In genomic region chr2:120398961-120399888, GRCh38 we compare ENCODE assay signal across 1 cellular context.
A peak's percentile ranks its signal among the peaks of the same experiment; 100 is the strongest.
TF ChIP-seq lines count a peak whose summit lies in the region.

No MANE protein-coding gene starts in this region.

TF ChIP-seq in HepG2, 621 proteins besides CTCF, POLR2A, EP300 and RAD21 (continued from another document and continues in another):
- TF ChIP-seq IKZF5 (CRISPR knock-in tag; IDR thresholded peaks at IDR 0.05) (peak; percentile 78), HMGXB3 (CRISPR knock-in tag; IDR thresholded peaks at IDR 0.05; ENCODE audit: borderline replicate concordance) (peak; percentile 46; the same call in 1 of the 2 replicates), HOXA3 (CRISPR knock-in tag; IDR thresholded peaks at IDR 0.05) (peak; percentile 66; the same call in 1 of the 2 replicates), FOSL1 (CRISPR knock-in tag; IDR thresholded peaks at IDR 0.05; ENCODE audit: borderline replicate concordance) (peak; percentile 84), NCOA2 (CRISPR knock-in tag; IDR thresholded peaks at IDR 0.05) (peak; percentile 82), SIX1 (CRISPR knock-in tag; IDR thresholded peaks at IDR 0.05; ENCODE audit: borderline replicate concordance) (0 out of 2 replicates have a peak, but pooled peaks have one; percentile 47), NFYC (CRISPR knock-in tag; IDR thresholded peaks at IDR 0.05) (0 out of 2 replicates have a peak, but pooled peaks have one; percentile 21), TRIM24 (CRISPR knock-in tag; IDR thresholded peaks at IDR 0.05) (peak; percentile 43; the same call in 1 of the 2 replicates), ZFP36L1 (CRISPR knock-in tag; IDR thresholded peaks at IDR 0.05) (0 out of 2 replicates have a peak, but pooled peaks have one; percentile 4), ZNF558 (CRISPR knock-in tag; IDR thresholded peaks at IDR 0.05; ENCODE audit: borderline replicate concordance) (no peak), NONO (IDR thresholded peaks at IDR 0.05) (no peak), NONO (CRISPR knock-in tag; conservative IDR thresholded peaks at IDR 0.05) (no peak), KLF16 (CRISPR knock-in tag; IDR thresholded peaks at IDR 0.05) (peak in 1 of 2 experiments; percentile 90; a peak in 2 of 4 replicates), TBX3 (IDR thresholded peaks at IDR 0.05; ENCODE audit: borderline replicate concordance) (peak; percentile 86; the same call in 1 of the 2 replicates), SPEN (CRISPR knock-in tag; IDR thresholded peaks at IDR 0.05; ENCODE audit: low read depth) (no peak; the same call in 1 of the 2 replicates), MAFF (IDR thresholded peaks at IDR 0.05; ENCODE audit: low read depth, low read length) (no peak), ZNF362 (CRISPR knock-in tag; IDR thresholded peaks at IDR 0.05; ENCODE audit: borderline replicate concordance) (no peak), YY1 (IDR thresholded peaks at IDR 0.05; ENCODE audit: insufficient read depth, insufficient replicate concordance, low read depth, low read length) (peak; percentile 41), CERS6 (CRISPR knock-in tag; IDR thresholded peaks at IDR 0.05) (no peak), GABPB1 (CRISPR knock-in tag; IDR thresholded peaks at IDR 0.05) (peak; percentile 80), NFKB2 (CRISPR knock-in tag; IDR thresholded peaks at IDR 0.05; ENCODE audit: borderline replicate concordance) (no peak), ZNF160 (CRISPR knock-in tag; IDR thresholded peaks at IDR 0.05) (no peak), TEAD3 (CRISPR knock-in tag; optimal IDR thresholded peaks at IDR 0.05; ENCODE audit: borderline replicate concordance) (peak; percentile 94), RBAK (CRISPR knock-in tag; IDR thresholded peaks at IDR 0.05) (no peak), KDM5B (CRISPR knock-in tag; IDR thresholded peaks at IDR 0.05; ENCODE audit: borderline replicate concordance) (peak; percentile 82; the same call in 1 of the 2 replicates), ZNF101 (CRISPR knock-in tag; IDR thresholded peaks at IDR 0.05; ENCODE audit: borderline replicate concordance, low read depth) (no peak), AKAP8 (CRISPR knock-in tag; IDR thresholded peaks at IDR 0.05) (no peak), ZNF10 (CRISPR knock-in tag; IDR thresholded peaks at IDR 0.05; ENCODE audit: borderline replicate concordance, low read depth) (no peak), KLF9 (CRISPR knock-in tag; IDR thresholded peaks at IDR 0.05; ENCODE audit: low read depth) (no peak), NFRKB (IDR thresholded peaks at IDR 0.05) (no peak)
- TF ChIP-seq, protein P1, sequence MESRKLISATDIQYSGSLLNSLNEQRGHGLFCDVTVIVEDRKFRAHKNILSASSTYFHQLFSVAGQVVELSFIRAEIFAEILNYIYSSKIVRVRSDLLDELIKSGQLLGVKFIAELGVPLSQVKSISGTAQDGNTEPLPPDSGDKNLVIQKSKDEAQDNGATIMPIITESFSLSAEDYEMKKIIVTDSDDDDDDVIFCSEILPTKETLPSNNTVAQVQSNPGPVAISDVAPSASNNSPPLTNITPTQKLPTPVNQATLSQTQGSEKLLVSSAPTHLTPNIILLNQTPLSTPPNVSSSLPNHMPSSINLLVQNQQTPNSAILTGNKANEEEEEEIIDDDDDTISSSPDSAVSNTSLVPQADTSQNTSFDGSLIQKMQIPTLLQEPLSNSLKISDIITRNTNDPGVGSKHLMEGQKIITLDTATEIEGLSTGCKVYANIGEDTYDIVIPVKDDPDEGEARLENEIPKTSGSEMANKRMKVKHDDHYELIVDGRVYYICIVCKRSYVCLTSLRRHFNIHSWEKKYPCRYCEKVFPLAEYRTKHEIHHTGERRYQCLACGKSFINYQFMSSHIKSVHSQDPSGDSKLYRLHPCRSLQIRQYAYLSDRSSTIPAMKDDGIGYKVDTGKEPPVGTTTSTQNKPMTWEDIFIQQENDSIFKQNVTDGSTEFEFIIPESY (CRISPR knock-in tag; IDR thresholded peaks at IDR 0.05): peak; percentile 68; the same call in 1 of the 2 replicates
- TF ChIP-seq, protein P2, sequence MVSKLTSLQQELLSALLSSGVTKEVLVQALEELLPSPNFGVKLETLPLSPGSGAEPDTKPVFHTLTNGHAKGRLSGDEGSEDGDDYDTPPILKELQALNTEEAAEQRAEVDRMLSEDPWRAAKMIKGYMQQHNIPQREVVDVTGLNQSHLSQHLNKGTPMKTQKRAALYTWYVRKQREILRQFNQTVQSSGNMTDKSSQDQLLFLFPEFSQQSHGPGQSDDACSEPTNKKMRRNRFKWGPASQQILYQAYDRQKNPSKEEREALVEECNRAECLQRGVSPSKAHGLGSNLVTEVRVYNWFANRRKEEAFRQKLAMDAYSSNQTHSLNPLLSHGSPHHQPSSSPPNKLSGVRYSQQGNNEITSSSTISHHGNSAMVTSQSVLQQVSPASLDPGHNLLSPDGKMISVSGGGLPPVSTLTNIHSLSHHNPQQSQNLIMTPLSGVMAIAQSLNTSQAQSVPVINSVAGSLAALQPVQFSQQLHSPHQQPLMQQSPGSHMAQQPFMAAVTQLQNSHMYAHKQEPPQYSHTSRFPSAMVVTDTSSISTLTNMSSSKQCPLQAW (CRISPR knock-in tag; IDR thresholded peaks at IDR 0.05): peak; percentile 70; the same call in 1 of the 2 replicates
- TF ChIP-seq, protein P3, sequence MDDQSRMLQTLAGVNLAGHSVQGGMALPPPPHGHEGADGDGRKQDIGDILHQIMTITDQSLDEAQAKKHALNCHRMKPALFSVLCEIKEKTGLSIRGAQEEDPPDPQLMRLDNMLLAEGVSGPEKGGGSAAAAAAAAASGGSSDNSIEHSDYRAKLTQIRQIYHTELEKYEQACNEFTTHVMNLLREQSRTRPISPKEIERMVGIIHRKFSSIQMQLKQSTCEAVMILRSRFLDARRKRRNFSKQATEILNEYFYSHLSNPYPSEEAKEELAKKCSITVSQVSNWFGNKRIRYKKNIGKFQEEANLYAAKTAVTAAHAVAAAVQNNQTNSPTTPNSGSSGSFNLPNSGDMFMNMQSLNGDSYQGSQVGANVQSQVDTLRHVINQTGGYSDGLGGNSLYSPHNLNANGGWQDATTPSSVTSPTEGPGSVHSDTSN (CRISPR knock-in tag; IDR thresholded peaks at IDR 0.05; ENCODE audit: borderline replicate concordance): 0 out of 2 replicates have a peak, but pooled peaks have one; percentile 27
- TF ChIP-seq, protein P4, sequence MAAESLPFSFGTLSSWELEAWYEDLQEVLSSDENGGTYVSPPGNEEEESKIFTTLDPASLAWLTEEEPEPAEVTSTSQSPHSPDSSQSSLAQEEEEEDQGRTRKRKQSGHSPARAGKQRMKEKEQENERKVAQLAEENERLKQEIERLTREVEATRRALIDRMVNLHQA (CRISPR knock-in tag; IDR thresholded peaks at IDR 0.05): no peak
- TF ChIP-seq, protein P5, sequence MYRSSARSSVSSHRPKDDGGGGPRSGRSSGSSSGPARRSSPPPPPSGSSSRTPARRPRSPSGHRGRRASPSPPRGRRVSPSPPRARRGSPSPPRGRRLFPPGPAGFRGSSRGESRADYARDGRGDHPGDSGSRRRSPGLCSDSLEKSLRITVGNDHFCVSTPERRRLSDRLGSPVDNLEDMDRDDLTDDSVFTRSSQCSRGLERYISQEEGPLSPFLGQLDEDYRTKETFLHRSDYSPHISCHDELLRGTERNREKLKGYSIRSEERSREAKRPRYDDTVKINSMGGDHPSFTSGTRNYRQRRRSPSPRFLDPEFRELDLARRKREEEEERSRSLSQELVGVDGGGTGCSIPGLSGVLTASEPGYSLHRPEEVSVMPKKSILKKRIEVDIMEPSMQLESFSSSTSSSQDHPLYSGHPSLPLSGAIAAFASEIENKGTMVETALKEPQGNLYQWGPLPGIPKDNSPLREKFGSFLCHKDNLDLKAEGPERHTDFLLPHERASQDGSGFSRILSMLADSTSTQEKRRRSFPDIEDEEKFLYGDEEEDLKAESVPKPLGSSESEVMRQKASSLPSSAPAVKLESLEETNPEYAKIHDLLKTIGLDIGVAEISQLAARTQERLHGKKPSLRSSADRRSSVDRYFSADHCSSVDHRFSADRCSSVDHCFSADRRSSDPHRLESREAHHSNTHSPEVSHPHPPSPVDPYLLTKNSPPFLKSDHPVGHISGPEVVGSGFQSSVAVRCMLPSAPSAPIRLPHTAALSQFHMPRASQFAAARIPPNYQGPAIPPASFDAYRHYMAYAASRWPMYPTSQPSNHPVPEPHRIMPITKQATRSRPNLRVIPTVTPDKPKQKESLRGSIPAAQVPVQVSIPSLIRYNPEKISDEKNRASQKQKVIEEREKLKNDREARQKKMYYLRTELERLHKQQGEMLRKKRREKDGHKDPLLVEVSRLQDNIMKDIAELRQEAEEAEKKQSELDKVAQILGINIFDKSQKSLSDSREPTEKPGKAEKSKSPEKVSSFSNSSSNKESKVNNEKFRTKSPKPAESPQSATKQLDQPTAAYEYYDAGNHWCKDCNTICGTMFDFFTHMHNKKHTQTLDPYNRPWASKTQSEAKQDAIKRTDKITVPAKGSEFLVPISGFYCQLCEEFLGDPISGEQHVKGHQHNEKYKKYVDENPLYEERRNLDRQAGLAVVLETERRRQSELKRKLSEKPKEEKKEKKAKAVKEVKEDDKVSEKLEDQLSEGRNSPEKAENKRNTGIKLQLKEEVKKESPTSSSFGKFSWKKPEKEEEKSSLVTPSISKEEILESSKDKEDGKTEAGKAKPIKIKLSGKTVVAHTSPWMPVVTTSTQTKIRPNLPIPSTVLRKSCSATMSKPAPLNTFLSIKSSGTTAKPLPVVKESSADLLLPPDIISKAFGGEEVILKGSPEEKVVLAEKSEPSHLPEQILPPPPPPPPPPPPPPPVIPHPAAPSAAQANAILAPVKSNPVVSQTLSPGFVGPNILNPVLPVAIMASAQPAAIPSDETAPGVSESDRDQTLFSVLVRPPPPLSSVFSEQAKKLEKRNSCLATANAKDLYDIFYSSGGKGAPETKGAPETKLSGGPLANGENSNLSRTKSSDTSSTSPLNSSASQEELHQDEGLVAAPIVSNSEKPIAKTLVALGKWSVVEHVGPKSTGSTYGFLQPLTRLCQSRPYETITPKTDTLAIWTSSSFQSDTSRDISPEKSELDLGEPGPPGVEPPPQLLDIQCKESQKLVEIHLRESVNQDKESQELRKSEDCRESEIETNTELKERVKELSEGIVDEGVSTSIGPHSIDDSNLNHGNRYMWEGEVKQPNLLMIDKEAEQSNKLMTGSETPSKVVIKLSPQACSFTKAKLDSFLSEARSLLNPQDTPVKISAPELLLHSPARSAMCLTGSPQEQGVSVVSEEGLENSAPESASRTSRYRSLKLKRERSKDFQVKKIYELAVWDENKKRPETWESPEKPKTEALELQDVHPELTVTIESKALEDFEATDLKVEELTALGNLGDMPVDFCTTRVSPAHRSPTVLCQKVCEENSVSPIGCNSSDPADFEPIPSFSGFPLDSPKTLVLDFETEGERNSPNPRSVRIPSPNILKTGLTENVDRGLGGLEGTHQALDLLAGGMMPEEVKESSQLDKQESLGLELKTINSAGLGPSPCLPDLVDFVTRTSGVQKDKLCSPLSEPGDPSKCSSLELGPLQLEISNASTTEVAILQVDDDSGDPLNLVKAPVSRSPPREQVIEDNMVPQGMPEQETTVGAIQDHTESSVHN (CRISPR knock-in tag; IDR thresholded peaks at IDR 0.05): no peak; the same call in 1 of the 2 replicates
